Comparison of ENCODE assay signal across 28 cellular contexts in genomic region chr5:50463726-50464125, GRCh38.
"Had no signal": no experiment of that assay in that cellular context is flagged by ENCODE, and none has a peak within 500 bp of the region (broad histone marks: within the 10 kb centered on the region; RNA-seq: fewer than 3 reads in every experiment).

No MANE protein-coding gene starts in this region.

- H3K4me3 Mint-ChIP-seq: immature natural killer cell; mesothelial cell of epicardium; naive B cell; natural killer cell; stimulated activated memory B cell treated with anti-CD40 and anti-IgM and Interleukin-4, amounts not matched to agents 10 μg/mL and 1 μg/mL and 100 μg/mL, for 72 hours; stimulated activated naive CD8-positive, alpha-beta T cell treated with anti-CD3 and anti-CD28 coated beads, Interleukin-15, amount 100 ng/mL, for 72 hours had no signal

- H3K27me3 ChIP-seq: left lung, pancreas, right atrium auricular region, right lobe of liver, transverse colon, upper lobe of left lung, vagina had no signal

- DNase-seq: hypothalamus; immature natural killer cell; kidney; left colon; left lung; lower lobe of right lung; mammary epithelial cell; mesendoderm; naive B cell; natural killer cell; nucleus accumbens; pancreas; psoas muscle; right lobe of liver; stimulated activated CD4-positive, alpha-beta T cell treated with anti-CD3 and anti-CD28 coated beads, Interleukin-1b, Interleukin-23, amount 100 ng/mL, for 48 hours; stimulated activated CD4-positive, alpha-beta T cell treated with anti-CD3 and anti-CD28 coated beads, Interleukin-2, amount 100 ng/mL, for 48 hours; stimulated activated CD4-positive, alpha-beta T cell treated with anti-CD3 and anti-CD28 coated beads, Interleukin-4, amount 100 ng/mL, for 4 hours; stimulated activated CD8-positive, alpha-beta memory T cell treated with anti-CD3 and anti-CD28 coated beads, Interleukin-4, amount 100 ng/mL, for 48 hours; stimulated activated naive CD4-positive, alpha-beta T cell treated with Interleukin-2 at 50 U/mL for 16 hours; stimulated activated naive CD8-positive, alpha-beta T cell treated with anti-CD3 and anti-CD28 coated beads, Interleukin-15, amount 100 ng/mL, for 72 hours; substantia nigra; transverse colon; upper lobe of left lung had no signal

- H3K36me3 ChIP-seq: left lung, lower lobe of right lung, pancreas, right atrium auricular region, right lobe of liver, transverse colon, upper lobe of left lung, vagina had no signal

- H3K27me3 Mint-ChIP-seq: naive B cell; stimulated activated memory B cell treated with anti-CD40 and anti-IgM and Interleukin-4, amounts not matched to agents 10 μg/mL and 1 μg/mL and 100 μg/mL, for 72 hours; stimulated activated naive CD8-positive, alpha-beta T cell treated with anti-CD3 and anti-CD28 coated beads, Interleukin-15, amount 100 ng/mL, for 72 hours had no signal

- H3K4me1 ChIP-seq: left lung, lower lobe of right lung, pancreas, psoas muscle, right atrium auricular region, right lobe of liver, transverse colon, upper lobe of left lung, vagina had no signal

- H3K4me2 ChIP-seq: smooth muscle cell had no signal

- H3K36me3 Mint-ChIP-seq: immature natural killer cell; mesothelial cell of epicardium; naive B cell; natural killer cell; stimulated activated memory B cell treated with anti-CD40 and anti-IgM and Interleukin-4, amounts not matched to agents 10 μg/mL and 1 μg/mL and 100 μg/mL, for 72 hours had no signal

- ATAC-seq: left colon; natural killer cell; pancreas; psoas muscle; right lobe of liver; stimulated activated memory B cell treated with anti-CD40 and anti-IgM and Interleukin-4, amounts not matched to agents 10 μg/mL and 1 μg/mL and 100 μg/mL, for 72 hours; stimulated activated naive CD8-positive, alpha-beta T cell treated with anti-CD3 and anti-CD28 coated beads, Interleukin-15, amount 100 ng/mL, for 72 hours had no signal

- H3K9me3 ChIP-seq: lower lobe of right lung, pancreas, psoas muscle, right lobe of liver, transverse colon, upper lobe of left lung, vagina had no signal

- H3K9me3 Mint-ChIP-seq: natural killer cell; stimulated activated memory B cell treated with anti-CD40 and anti-IgM and Interleukin-4, amounts not matched to agents 10 μg/mL and 1 μg/mL and 100 μg/mL, for 72 hours had no signal

- H3K4me1 Mint-ChIP-seq: mesothelial cell of epicardium had no signal

- H3K27ac ChIP-seq: left lung, lower lobe of right lung, pancreas, psoas muscle, right atrium auricular region, right lobe of liver, transverse colon, upper lobe of left lung, vagina had no signal

- H3K27ac Mint-ChIP-seq: immature natural killer cell; mesothelial cell of epicardium; naive B cell; natural killer cell; stimulated activated memory B cell treated with anti-CD40 and anti-IgM and Interleukin-4, amounts not matched to agents 10 μg/mL and 1 μg/mL and 100 μg/mL, for 72 hours; stimulated activated naive CD8-positive, alpha-beta T cell treated with anti-CD3 and anti-CD28 coated beads, Interleukin-15, amount 100 ng/mL, for 72 hours had no signal

- H3K4me3 ChIP-seq: left lung, lower lobe of right lung, pancreas, psoas muscle, right atrium auricular region, right lobe of liver, smooth muscle cell, transverse colon, upper lobe of left lung, vagina had no signal
